Comparison of ENCODE assay signal across 17 cellular contexts in the genomic region with DNA sequence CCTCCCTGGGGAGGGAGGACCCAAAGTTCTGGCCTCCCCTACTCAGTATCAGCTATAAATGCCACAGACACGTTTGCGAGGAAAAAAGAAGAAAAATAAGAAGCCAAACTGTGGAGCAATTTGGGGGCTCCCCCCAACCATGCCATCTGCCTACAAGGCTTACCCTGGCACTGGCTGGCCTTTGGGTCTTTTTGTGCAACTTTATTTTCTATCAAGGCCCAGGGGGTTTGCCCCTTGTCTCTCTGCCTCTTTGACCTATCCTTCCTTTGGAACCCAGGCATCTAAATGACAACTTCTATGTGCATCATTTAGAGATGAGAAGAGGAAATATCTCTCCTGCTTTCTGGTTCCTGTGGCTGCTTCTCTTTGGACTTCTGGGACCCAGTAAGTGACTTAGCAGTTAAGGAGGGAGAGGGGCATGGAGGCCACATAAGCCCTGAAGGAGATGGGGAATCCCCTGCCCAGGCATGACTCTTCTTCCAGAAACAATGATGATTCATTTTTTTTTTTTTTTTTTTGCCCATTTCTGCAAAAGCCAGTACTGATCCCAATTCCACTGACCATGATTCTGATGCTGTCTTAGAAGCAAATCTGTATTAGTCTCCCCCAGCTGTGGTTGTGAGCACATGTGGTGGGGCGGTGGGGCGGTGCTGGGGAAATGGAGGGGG. TPM values are rescaled to one million over a fixed set of nuclear protein-coding genes. Genes with fewer than 3 reads are reported as not detected.
A peak's percentile ranks its signal among the peaks of the same experiment; 100 is the strongest.
DNase-seq lines count a peak whose midpoint lies in the region; ATAC-seq, FAIRE-seq and TF ChIP-seq lines count a peak whose summit lies in the region.
"Had no signal": no experiment of that assay in that cellular context is flagged by ENCODE, and none has a peak within 500 bp of the region (broad histone marks: within the 10 kb centered on the region; RNA-seq: fewer than 3 reads in every experiment).

A gene (plus strand): TSS at position 82 of the 668 bp plus-strand sequence. CDS start 233 bp downstream, at position 315.

- DNase-seq in AG09309 (ENCODE audit: low read depth), result peak; percentile 8
- DNase-seq in H54 (ENCODE audit: insufficient read length, low spot score), result peak; percentile 55
- no peak for DNase-seq in K562 (ENCODE audit: extremely low read depth in 1 of 4, low spot score in 3 of 4)
- DNase-seq in nephron progenitor cell, result no peak
- DNase-seq in NCI-H446 (lab: John Stamatoyannopoulos, UW), result no peak
- no peak for DNase-seq in Caco-2
- DNase-seq in HepG2 (ENCODE audit: low spot score), result no peak
- no peak for DNase-seq in activated T-helper 2 cell treated with anti-CD3 and anti-CD28 coated beads, Interferon-gamma antibody, Interleukin-2, Interleukin-4, amounts not matched to agents 10 μg/mL and 5 μg/mL and 100 μg/mL, durations not matched to agents 14 hours and 24 hours and 36 hours (ENCODE audit: low spot score)
- DNase-seq: cerebellar nuclear complex, DMS153, NCI-H1105 treated with DMSO at 0.1 percent for 48 hours, NCI-H82, T-cell had no signal

- no peak within 1 kb of the TSS for H3K4me3 ChIP-seq in AG09309 (ENCODE audit: control insufficient read depth, low read depth, low read length)
- H3K4me3 ChIP-seq in K562, result no peak within 1 kb of the TSS
- no peak within 1 kb of the TSS for H3K4me3 ChIP-seq in Caco-2 (ENCODE audit: low read depth, low read length)
- H3K4me3 ChIP-seq in HepG2 (replicated peaks in 1 of 3; ENCODE audit: insufficient read depth in 1 of 3, low read depth in 2 of 3, low read length in 3 of 3), result no peak within 1 kb of the TSS
- H3K4me3 ChIP-seq: tibial nerve had no signal

- TF ChIP-seq POLR2A in H54 (IDR thresholded peaks at IDR 0.05; ENCODE audit: low read depth, low read length) (no peak), K562 (conservative IDR thresholded peaks at IDR 0.05) (no peak), HepG2 (IDR thresholded peaks at IDR 0.05; ENCODE audit: insufficient read depth in 1 of 2, low read depth in 2 of 2, low read length in 2 of 2) (no peak)

- H3K36me3 Mint-ChIP-seq in nephron progenitor cell (ENCODE audit: low read depth) (no peaks in the 10 kb centered on the region), Caco-2 (ENCODE audit: insufficient read depth, unreplicated experiment) (no peaks in the 10 kb centered on the region)
- H3K36me3 Mint-ChIP-seq in activated T-helper 2 cell treated with anti-CD3 and anti-CD28 coated beads, Interferon-gamma antibody, Interleukin-2, Interleukin-4, amounts not matched to agents 10 μg/mL and 5 μg/mL and 100 μg/mL, durations not matched to agents 14 hours and 24 hours and 36 hours (ENCODE audit: low read depth), result no peaks in the 10 kb centered on the region

- H3K27ac Mint-ChIP-seq in nephron progenitor cell (peak within 1 kb of the TSS; percentile 53), Caco-2 (ENCODE audit: unreplicated experiment) (no peak within 1 kb of the TSS)
- H3K27ac Mint-ChIP-seq in activated T-helper 2 cell treated with anti-CD3 and anti-CD28 coated beads, Interferon-gamma antibody, Interleukin-2, Interleukin-4, amounts not matched to agents 10 μg/mL and 5 μg/mL and 100 μg/mL, durations not matched to agents 14 hours and 24 hours and 36 hours, result no peak within 1 kb of the TSS
- H3K27ac Mint-ChIP-seq: T-cell had no signal

- H3K4me1 ChIP-seq in K562 (replicated peaks in 1 of 2; ENCODE audit: control insufficient read depth in 2 of 2, insufficient read depth in 2 of 2, low read length in 2 of 2), result no peaks in the 10 kb centered on the region
- H3K4me1 ChIP-seq in Caco-2, result peaks cover 12% of the 10 kb centered on the region
- peaks cover 22% of the 10 kb centered on the region for H3K4me1 ChIP-seq in HepG2 (ENCODE audit: insufficient read depth, low read length)
- H3K4me1 ChIP-seq: tibial nerve had no signal

- BruUV-seq in K562 (replicated peaks; lab: Mats Ljungman, UMichigan) (no TSS peak), Caco-2 (replicated peaks; lab: Mats Ljungman, UMichigan) (no TSS peak), HepG2 (replicated peaks; lab: Mats Ljungman, UMichigan) (no TSS peak)

- FAIRE-seq in H54 (lab: Jason Lieb, UNC) (no peak), K562 (lab: Jason Lieb, UNC) (no peak), HepG2 (lab: Jason Lieb, UNC) (no peak)

- H3K27ac ChIP-seq in K562 (ENCODE audit: extremely low read depth, low read depth, low read length) (no peak within 1 kb of the TSS), HepG2 (ENCODE audit: extremely low read length, insufficient read depth, low read length) (no peak within 1 kb of the TSS)
- H3K27ac ChIP-seq: tibial nerve had no signal

- CTCF ChIA-PET in K562 (lab: Yijun Ruan, JAX; ENCODE audit: low intra/inter-chr PET ratio), result no interaction called here
- CTCF ChIA-PET in Caco-2 (lab: Charles Lee), result no interaction called here
- CTCF ChIA-PET in HepG2 (lab: Yijun Ruan, JAX; ENCODE audit: low intra/inter-chr PET ratio, low total read pairs), result no interaction called here

- WGBS in K562 (ENCODE audit: insufficient coverage, low coverage, missing lambda C conversion rate), result 0% methylated on average over 4 of the region's 4 CpGs
- WGBS in HepG2 (ENCODE audit: low lambda C conversion rate), result 56% methylated on average over 4 of the region's 4 CpGs

- no peak for TF ChIP-seq CTCF in AG09309 (IDR thresholded peaks at IDR 0.05; ENCODE audit: control insufficient read depth, insufficient read depth, low read depth, low read length, missing control alignments)
- TF ChIP-seq CTCF in K562 (IDR thresholded peaks at IDR 0.05 in 2 of 3, conservative IDR thresholded peaks at IDR 0.05 in 1 of 3; ENCODE audit: insufficient read depth in 2 of 3, low read depth in 1 of 3, low read length in 3 of 3), result no peak
- TF ChIP-seq CTCF in nephron progenitor cell (IDR thresholded peaks at IDR 0.05), result no peak
- TF ChIP-seq CTCF in Caco-2 (IDR thresholded peaks at IDR 0.05; ENCODE audit: insufficient read depth in 1 of 2, low read depth in 1 of 2, low read length in 1 of 2, severe bottlenecking in 1 of 2, unreplicated experiment in 1 of 2), result no peak
- no peak for TF ChIP-seq CTCF in HepG2 (CRISPR knock-in tag; IDR thresholded peaks at IDR 0.05)

- H3K27me3 ChIP-seq in K562 (ENCODE audit: control insufficient read depth in 2 of 2, insufficient read depth in 2 of 2, low read length in 2 of 2) (peaks cover 37% of the 10 kb centered on the region in 2 experiments), Caco-2 (replicated peaks; ENCODE audit: control insufficient read depth, insufficient read depth, low read length) (no peaks in the 10 kb centered on the region), HepG2 (ENCODE audit: control insufficient read depth in 1 of 2, insufficient read depth in 2 of 2, low read length in 2 of 2) (peaks cover 0 to 12% of the 10 kb centered on the region in 2 experiments; a peak in 2 of 5 replicates)
- H3K27me3 ChIP-seq: tibial nerve had no signal

- intact Hi-C loops in K562 (cut with micrococcal nuclease), result no loop called here
- intact Hi-C loops in Caco-2 (cut with micrococcal nuclease; ENCODE audit: unreplicated experiment), result no loop called here
- intact Hi-C loops in HepG2 (cut with micrococcal nuclease; ENCODE audit: unreplicated experiment), result no loop called here
- intact Hi-C loops in activated T-helper 2 cell treated with anti-CD3 and anti-CD28 coated beads, Interferon-gamma antibody, Interleukin-2, Interleukin-4, amounts not matched to agents 10 μg/mL and 5 μg/mL and 100 μg/mL, durations not matched to agents 14 hours and 24 hours and 36 hours (cut with micrococcal nuclease), result no loop called here

- H3K4me1 Mint-ChIP-seq in nephron progenitor cell (peaks cover 9% of the 10 kb centered on the region), Caco-2 (ENCODE audit: low read depth, unreplicated experiment) (peaks cover 19% of the 10 kb centered on the region)
- peaks cover 2% of the 10 kb centered on the region for H3K4me1 Mint-ChIP-seq in activated T-helper 2 cell treated with anti-CD3 and anti-CD28 coated beads, Interferon-gamma antibody, Interleukin-2, Interleukin-4, amounts not matched to agents 10 μg/mL and 5 μg/mL and 100 μg/mL, durations not matched to agents 14 hours and 24 hours and 36 hours (ENCODE audit: low read depth)
- H3K4me1 Mint-ChIP-seq: T-cell had no signal

- H3K4me2 ChIP-seq in K562 (ENCODE audit: insufficient read depth, low read length) (no peak within 1 kb of the TSS), HepG2 (ENCODE audit: low read depth, low read length) (no peak within 1 kb of the TSS)

- no peak for TF ChIP-seq EP300 in K562 (IDR thresholded peaks at IDR 0.05; ENCODE audit: low read length)
- TF ChIP-seq EP300 in HepG2 (IDR thresholded peaks at IDR 0.05; ENCODE audit: low read depth in 2 of 2, low read length in 2 of 2), result no peak
- no peak for TF ChIP-seq EP300 in HepG2 (CRISPR knock-in tag; IDR thresholded peaks at IDR 0.05; ENCODE audit: borderline replicate concordance)

- H3K4me3 Mint-ChIP-seq in nephron progenitor cell (no peak within 1 kb of the TSS), Caco-2 (ENCODE audit: unreplicated experiment) (no peak within 1 kb of the TSS)
- H3K4me3 Mint-ChIP-seq in activated T-helper 2 cell treated with anti-CD3 and anti-CD28 coated beads, Interferon-gamma antibody, Interleukin-2, Interleukin-4, amounts not matched to agents 10 μg/mL and 5 μg/mL and 100 μg/mL, durations not matched to agents 14 hours and 24 hours and 36 hours (ENCODE audit: low read depth), result no peak within 1 kb of the TSS
- H3K4me3 Mint-ChIP-seq: T-cell had no signal

- no peaks in the 10 kb centered on the region for H3K9me3 ChIP-seq in K562 (replicated peaks; ENCODE audit: control insufficient read depth, insufficient read depth, low read depth, low read length)
- H3K9me3 ChIP-seq in Caco-2, result no peaks in the 10 kb centered on the region; the same call in 1 of the 2 replicates
- no peaks in the 10 kb centered on the region for H3K9me3 ChIP-seq in HepG2 (ENCODE audit: low read length)

- no peak for ATAC-seq in K562
- ATAC-seq in HepG2, result no peak
- ATAC-seq: T-cell had no signal

- H3K9ac ChIP-seq in K562 (ENCODE audit: insufficient read depth in 1 of 2, low read depth in 2 of 2, low read length in 2 of 2), result no peak within 1 kb of the TSS
- no peak within 1 kb of the TSS for H3K9ac ChIP-seq in HepG2 (ENCODE audit: insufficient read depth, low read depth, low read length)

- POLR2A ChIA-PET in K562 (lab: Yijun Ruan, JAX) (interaction anchor here (0.5 kb wide), 1 partner anchor 190 kb away, joined by 3 read pairs; no protein-coding TSS in a partner anchor), Caco-2 (lab: Charles Lee) (no interaction called here), HepG2 (lab: Yijun Ruan, JAX) (no interaction called here)

- H2AFZ ChIP-seq in K562 (ENCODE audit: low read depth, low read length), result no peak within 1 kb of the TSS
- H2AFZ ChIP-seq in HepG2 (ENCODE audit: low read length), result no peak within 1 kb of the TSS

- H3K9me1 ChIP-seq in K562 (ENCODE audit: control insufficient read depth, insufficient read depth, low read length), result no peaks in the 10 kb centered on the region

- in situ Hi-C loops in K562 (cut with MboI), result no loop called here
- in situ Hi-C loops in HepG2 (cut with HindIII; ENCODE audit: extremely low pct_ligation_motif_present, low pct_unique_long_range_greater_than_20kb), result no loop called here

- peaks cover 16% of the 10 kb centered on the region for H3K27me3 Mint-ChIP-seq in nephron progenitor cell (ENCODE audit: low read depth, poor library complexity)
- no peaks in the 10 kb centered on the region for H3K27me3 Mint-ChIP-seq in Caco-2 (ENCODE audit: insufficient read depth, unreplicated experiment)
- peaks cover 11% of the 10 kb centered on the region for H3K27me3 Mint-ChIP-seq in activated T-helper 2 cell treated with anti-CD3 and anti-CD28 coated beads, Interferon-gamma antibody, Interleukin-2, Interleukin-4, amounts not matched to agents 10 μg/mL and 5 μg/mL and 100 μg/mL, durations not matched to agents 14 hours and 24 hours and 36 hours (ENCODE audit: low read depth)

- H3K79me2 ChIP-seq in K562 (ENCODE audit: control insufficient read depth, insufficient read depth, low read length) (no peaks in the 10 kb centered on the region), HepG2 (ENCODE audit: insufficient read depth, low read length) (no peaks in the 10 kb centered on the region)

- no peak for TF ChIP-seq RAD21 in K562 (CRISPR knock-in tag; conservative IDR thresholded peaks at IDR 0.05 in 1 of 2, IDR thresholded peaks at IDR 0.05 in 1 of 2)
- TF ChIP-seq RAD21 in HepG2 (CRISPR knock-in tag; IDR thresholded peaks at IDR 0.05), result no peak

- H4K20me1 ChIP-seq in K562 (replicated peaks; ENCODE audit: control insufficient read depth, insufficient read depth, low read length) (no peaks in the 10 kb centered on the region), HepG2 (ENCODE audit: insufficient read depth, low read length) (no peaks in the 10 kb centered on the region)

- no peaks in the 10 kb centered on the region for H3K36me3 ChIP-seq in K562 (ENCODE audit: control insufficient read depth, insufficient read depth, low read length)
- no peaks in the 10 kb centered on the region for H3K36me3 ChIP-seq in Caco-2 (ENCODE audit: control insufficient read depth, insufficient read depth, low read length)
- no peaks in the 10 kb centered on the region for H3K36me3 ChIP-seq in HepG2 (replicated peaks in 1 of 2; ENCODE audit: control insufficient read depth in 1 of 2, insufficient read depth in 2 of 2, low read length in 2 of 2)
- H3K36me3 ChIP-seq: tibial nerve had no signal

- H3K9me3 Mint-ChIP-seq in nephron progenitor cell (peaks cover 13% of the 10 kb centered on the region), Caco-2 (ENCODE audit: unreplicated experiment) (peaks cover 15% of the 10 kb centered on the region)
- no peaks in the 10 kb centered on the region for H3K9me3 Mint-ChIP-seq in activated T-helper 2 cell treated with anti-CD3 and anti-CD28 coated beads, Interferon-gamma antibody, Interleukin-2, Interleukin-4, amounts not matched to agents 10 μg/mL and 5 μg/mL and 100 μg/mL, durations not matched to agents 14 hours and 24 hours and 36 hours

RNA-seq across cellular contexts. Expression of the gene that starts here (rescaled TPM):
- total RNA-seq in K562 (2011; cell fraction: chromatin; rRNA removed; ENCODE audit: low replicate concordance), result not detected in 2 replicates
- not detected in 2 replicates for total RNA-seq in K562 (2011; cell fraction: nucleolus; rRNA removed)
- not detected in 2 replicates for total RNA-seq in K562 (2011; cell fraction: nucleoplasm; rRNA removed)
- total RNA-seq in K562 (2014; rRNA removed), result not detected in 2 replicates
- total RNA-seq in K562 (2014; rRNA removed; fragmentation: Illumina TruSeq; extraction: Trizol), result not detected in 2 replicates
- total RNA-seq in K562 (2015; rRNA removed; fragmentation: Illumina TruSeq; extraction: Trizol), result not detected in 2 replicates
- total RNA-seq in K562 (2021), result not detected in 2 replicates
- polyA plus RNA-seq in K562 (2011; rRNA removed), result not detected in 2 replicates
- not detected in 2 replicates for polyA plus RNA-seq in K562 (2011; cell fraction: cytosol; rRNA removed)
- polyA plus RNA-seq in K562 (2011; cell fraction: nucleus; rRNA removed), result 0.01 TPM in 1 of 2 replicates, not detected in the other
- polyA plus RNA-seq in K562 (2012), result not detected in 2 replicates
- 0.01 TPM in 1 of 2 replicates, not detected in the other for polyA plus RNA-seq in K562 (2014; fragmentation: Illumina TruSeq; extraction: Trizol)
- not detected for polyA plus RNA-seq in K562 (2014; fragmentation: Nextera tagmentation; extraction: Ambion mirVana)
- polyA plus RNA-seq in K562 (2014; rRNA removed), result 0.03 TPM in 1 of 2 replicates, not detected in the other
- 0.03 TPM in 1 of 2 replicates, not detected in the other for polyA minus RNA-seq in K562 (2011; rRNA and poly(A)+ RNA removed)
- polyA minus RNA-seq in K562 (2011; cell fraction: cytosol; rRNA and poly(A)+ RNA removed), result not detected in 2 replicates
- polyA minus RNA-seq in K562 (2011; cell fraction: nucleus; rRNA and poly(A)+ RNA removed), result not detected in 2 replicates
- not detected in 2 replicates for total RNA-seq in Caco-2 (2022)
- not detected in 2 replicates for total RNA-seq in HepG2 (2016; rRNA removed; fragmentation: Illumina TruSeq; extraction: Trizol)
- total RNA-seq in HepG2 (2016; cell fraction: cytosol; rRNA removed; fragmentation: Illumina TruSeq; extraction: Trizol; ENCODE audit: low read depth), result not detected in 2 replicates
- not detected in 2 replicates for total RNA-seq in HepG2 (2016; cell fraction: insoluble cytoplasmic fraction; rRNA removed; fragmentation: Illumina TruSeq; extraction: Trizol)
- not detected in 2 replicates for total RNA-seq in HepG2 (2016; cell fraction: membrane; rRNA removed; fragmentation: Illumina TruSeq; extraction: Trizol)
- not detected in 2 replicates for total RNA-seq in HepG2 (2016; cell fraction: nucleus; rRNA removed; fragmentation: Illumina TruSeq; extraction: Trizol)
- polyA plus RNA-seq in HepG2 (2011; rRNA removed), result not detected in 2 replicates
- polyA plus RNA-seq in HepG2 (2011; cell fraction: cytosol; rRNA removed), result not detected in 2 replicates
- not detected in 2 replicates for polyA plus RNA-seq in HepG2 (2011; cell fraction: nucleus; rRNA removed)
- polyA plus RNA-seq in HepG2 (2012), result not detected in 2 replicates
- not detected in 2 replicates for polyA plus RNA-seq in HepG2 (2016; cell fraction: cytosol; fragmentation: Illumina TruSeq; extraction: Trizol; ENCODE audit: low read depth)
- not detected in 2 replicates for polyA plus RNA-seq in HepG2 (2016; cell fraction: insoluble cytoplasmic fraction; fragmentation: Illumina TruSeq; extraction: Trizol; ENCODE audit: low read depth)
- not detected in 2 replicates for polyA plus RNA-seq in HepG2 (2016; cell fraction: membrane; fragmentation: Illumina TruSeq; extraction: Trizol; ENCODE audit: low read depth)
- not detected in 2 replicates for polyA plus RNA-seq in HepG2 (2016; cell fraction: nucleus; fragmentation: Illumina TruSeq; extraction: Trizol; ENCODE audit: insufficient read depth, low read depth)
- polyA minus RNA-seq in HepG2 (2011; rRNA and poly(A)+ RNA removed; ENCODE audit: low replicate concordance), result 0.05 TPM in 1 of 2 replicates, not detected in the other
- polyA minus RNA-seq in HepG2 (2011; cell fraction: cytosol; rRNA and poly(A)+ RNA removed), result not detected in 2 replicates
- polyA minus RNA-seq in HepG2 (2011; cell fraction: nucleus; rRNA and poly(A)+ RNA removed), result not detected in 2 replicates
- total RNA-seq in activated T-helper 2 cell treated with anti-CD3 and anti-CD28 coated beads, Interferon-gamma antibody, Interleukin-2, Interleukin-4, amounts not matched to agents 10 μg/mL and 5 μg/mL and 100 μg/mL, durations not matched to agents 14 hours and 24 hours and 36 hours, result not detected in 2 replicates
- total RNA-seq: activated CD8-positive, alpha-beta memory T cell treated with anti-CD3 and anti-CD28 coated beads for 36 hours; lower leg skin; posterior vena cava; T-cell; tibial nerve had no signal

Comparison
In these comparisons a context has a peak if more than half of its experiments do, and no peak if none do; other contexts are left out.
1. DNase-seq: peak in AG09309 (single experiment) and H54 (single experiment); none in K562 (0 of 4), nephron progenitor cell (single experiment), NCI-H446 (0 of 2), Caco-2 (0 of 2), HepG2 (single experiment) and activated T-helper 2 cell treated with anti-CD3 and anti-CD28 coated beads, Interferon-gamma antibody, Interleukin-2, Interleukin-4, amounts not matched to agents 10 μg/mL and 5 μg/mL and 100 μg/mL, durations not matched to agents 14 hours and 24 hours and 36 hours (single experiment).